Comparison of ENCODE assay signal across 16 cellular contexts in the genomic region with DNA sequence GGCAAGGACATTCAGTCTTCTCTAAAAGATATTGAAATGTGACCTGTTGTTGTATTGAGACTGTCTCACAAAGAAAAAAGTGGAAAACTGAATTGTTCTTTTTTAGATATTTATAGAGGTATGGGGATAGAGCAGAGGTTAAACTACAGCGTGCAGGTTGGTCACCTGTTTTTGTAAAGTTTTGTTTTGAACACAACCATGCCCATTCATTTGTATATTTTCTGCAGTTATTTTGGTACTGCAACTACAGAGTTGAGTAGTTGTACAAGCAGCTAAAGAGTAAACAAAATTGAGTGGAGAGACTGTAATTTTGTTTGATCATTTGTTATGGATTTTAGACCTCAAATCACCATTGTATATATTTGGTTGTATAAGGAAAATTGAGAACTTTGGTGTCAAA. TPM values are rescaled to one million over a fixed set of nuclear protein-coding genes. Genes with fewer than 3 reads are reported as not detected.
DNase-seq lines count a peak whose midpoint lies in the region; ATAC-seq, FAIRE-seq and TF ChIP-seq lines count a peak whose summit lies in the region.
"Had no signal": no experiment of that assay in that cellular context is flagged by ENCODE, and none has a peak within 500 bp of the region (broad histone marks: within the 10 kb centered on the region; RNA-seq: fewer than 3 reads in every experiment).

No MANE protein-coding gene starts in this region.

- peaks cover 57% of the 10 kb centered on the region for H3K79me2 ChIP-seq in osteoblast (ENCODE audit: insufficient read depth, low read length)

- H3K9me3 ChIP-seq in osteoblast (ENCODE audit: low read depth, low read length): no peaks in the 10 kb centered on the region
- H3K9me3 ChIP-seq: thyroid gland had no signal

- ATAC-seq in GM19025 (IDR thresholded peaks at IDR 0.05; ENCODE audit: low read depth, unreplicated experiment): peak; percentile 89
- ATAC-seq in HG02571 (IDR thresholded peaks at IDR 0.05; ENCODE audit: unreplicated experiment): peak; percentile 91
- ATAC-seq in HG03378 (IDR thresholded peaks at IDR 0.05; ENCODE audit: unreplicated experiment): peak; percentile 84
- ATAC-seq: HCT116, Right ventricle myocardium inferior had no signal

- FAIRE-seq in GM12891 (lab: Jason Lieb, UNC): peak; percentile 73

- TF ChIP-seq POLR2A in GM12891 (IDR thresholded peaks at IDR 0.05; ENCODE audit: low read depth, low read length): no peak

- H3K4me1 ChIP-seq in osteoblast (ENCODE audit: insufficient read depth, low read length): no peaks in the 10 kb centered on the region
- H3K4me1 ChIP-seq: thyroid gland had no signal

- H3K4me2 ChIP-seq in osteoblast (ENCODE audit: insufficient read depth, low read length): no peak overlapping the region

- H3K27ac ChIP-seq in osteoblast (ENCODE audit: low read depth, low read length): no peak overlapping the region
- H3K27ac ChIP-seq: thyroid gland had no signal

- DNase-seq in GM12891 (ENCODE audit: insufficient read length, low spot score) (no peak), SKM-1 treated with dmso at 0.1 percent for 144 hours (lab: John Stamatoyannopoulos, UW; ENCODE audit: unreplicated experiment) (no peak), kidney glomerular epithelial cell (lab: John Stamatoyannopoulos, UW) (no peak), osteoblast (ENCODE audit: insufficient read length, low spot score, missing footprints) (no peak), glomerular visceral epithelial cell (ENCODE audit: extremely low spot score) (no peak)
- DNase-seq: activated B cell treated with CpG ODN at 0.5 μM for 24 hours; activated naive CD8-positive, alpha-beta T cell treated with anti-CD3 and anti-CD28 coated beads, Interleukin-2, amount 10 ng/mL, durations not matched to agents 7 days and 5 days; GDM1; mammary epithelial cell; NCI-H226; thyroid gland had no signal

- H4K20me1 ChIP-seq in osteoblast (ENCODE audit: insufficient read depth, low read length): no peaks in the 10 kb centered on the region

- peaks cover 6% of the 10 kb centered on the region for H3K36me3 ChIP-seq in osteoblast (ENCODE audit: insufficient read depth, low read length)

- TF ChIP-seq CTCF in osteoblast (IDR thresholded peaks at IDR 0.05; ENCODE audit: extremely low read depth, low read depth, low read length): no peak

- H3K4me3 ChIP-seq in osteoblast (ENCODE audit: insufficient read depth, low read length): no peak overlapping the region
- H3K4me3 ChIP-seq: thyroid gland had no signal

- H2AFZ ChIP-seq in osteoblast (ENCODE audit: low read length): no peak overlapping the region

- no peaks in the 10 kb centered on the region for H3K27me3 ChIP-seq in osteoblast (ENCODE audit: insufficient read depth, low read length)
- H3K27me3 ChIP-seq: thyroid gland had no signal

TF ChIP-seq in GM12891, 5 proteins besides CTCF, POLR2A, EP300 and RAD21:
- TF ChIP-seq TAF1 (IDR thresholded peaks at IDR 0.05; ENCODE audit: low read depth, low read length) (no peak), POLR2AphosphoS5 (IDR thresholded peaks at IDR 0.05; ENCODE audit: low read depth, low read length) (no peak)

RNA-seq across cellular contexts. Expression of a gene that starts 11.3 kb away (rescaled TPM):
- 46.1 TPM for polyA plus RNA-seq in GM12891 (2012; ENCODE audit: low read depth, missing spikeins)
- 12.3 and 17.7 TPM in 2 replicates for total RNA-seq in osteoblast

RNA-seq across cellular contexts. Expression of a gene that starts 46.1 kb away (rescaled TPM):
- 62.1 TPM for polyA plus RNA-seq in GM12891 (2012; ENCODE audit: low read depth, missing spikeins)
- total RNA-seq in osteoblast: 65.9 and 72.2 TPM in 2 replicates
